ENCODE assay signal across 21 cellular contexts in the genomic region with DNA sequence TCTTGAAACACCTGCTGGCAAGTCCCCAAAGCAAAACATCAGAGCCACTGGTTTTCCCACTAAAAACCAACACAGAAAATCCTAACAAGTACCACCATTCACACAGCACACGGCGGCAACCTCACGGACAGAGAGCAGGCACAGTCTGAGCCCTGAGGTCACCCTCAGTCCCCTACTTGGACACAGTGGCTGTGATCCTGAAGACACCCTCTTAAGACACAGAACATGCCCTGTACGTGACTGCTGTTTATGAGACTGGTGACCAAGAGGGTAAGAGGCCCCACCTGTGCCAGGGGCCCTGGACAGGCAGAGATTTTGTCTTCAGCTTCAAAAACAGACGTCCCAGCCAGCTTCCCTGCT. TPM values are rescaled to one million over a fixed set of nuclear protein-coding genes. Genes with fewer than 3 reads are reported as not detected.
A peak's percentile ranks its signal among the peaks of the same experiment; 100 is the strongest.
DNase-seq lines count a peak whose midpoint lies in the region; ATAC-seq, FAIRE-seq and TF ChIP-seq lines count a peak whose summit lies in the region.
"Had no signal": no experiment of that assay in that cellular context is flagged by ENCODE, and none has a peak within 500 bp of the region (broad histone marks: within the 10 kb centered on the region; RNA-seq: fewer than 3 reads in every experiment).

No MANE protein-coding gene starts in this region.

- H3K27ac ChIP-seq in heart right ventricle (peak overlapping the region in 7 of 10 donors; percentile 4 to 92 (median 78)), GM12878 (ENCODE audit: control insufficient read depth, insufficient read depth) (no peak overlapping the region), suprapubic skin (peak overlapping the region; percentile 10)
- H3K27ac ChIP-seq: foreskin keratinocyte, left lung, tibial artery had no signal

- no TSS peak for BruUV-seq in GM12878 (replicated peaks; lab: Mats Ljungman, UMichigan)

- no peaks in the 10 kb centered on the region for H3K27me3 Mint-ChIP-seq in memory B cell
- H3K27me3 Mint-ChIP-seq: IgD-negative memory B cell had no signal

- no peak for TF ChIP-seq CTCF in heart right ventricle (IDR thresholded peaks at IDR 0.05)
- no peak for TF ChIP-seq CTCF in GM12878 (IDR thresholded peaks at IDR 0.05 in 2 of 3, conservative IDR thresholded peaks at IDR 0.05 in 1 of 3; ENCODE audit: control insufficient read depth in 2 of 3, extremely low read depth in 1 of 3, insufficient read depth in 1 of 3, low read depth in 3 of 3, low read length in 3 of 3)
- TF ChIP-seq CTCF in suprapubic skin (IDR thresholded peaks at IDR 0.05): no peak

- H3K4me3 ChIP-seq in heart right ventricle (no peak overlapping the region), GM12878 (no peak overlapping the region), suprapubic skin (no peak overlapping the region)
- H3K4me3 ChIP-seq: left lung, tibial artery had no signal

- RAD21 ChIA-PET in GM12878 (lab: Charles Lee; ENCODE audit: unreplicated experiment): interaction anchor here (0.6 to 2.3 kb wide), 4 partner anchors 30 to 252 kb away, joined by 3 to 6 read pairs (median 4); a partner anchor contains a TSS

- no peak for ATAC-seq in heart right ventricle
- no peak for ATAC-seq in left cardiac atrium
- ATAC-seq in GM12878: 0 out of 3 replicates have a peak, but pooled peaks have one; percentile 1
- no peak for ATAC-seq in memory B cell (ENCODE audit: low read depth)
- ATAC-seq in HG02852 (IDR thresholded peaks at IDR 0.05; ENCODE audit: unreplicated experiment): no peak
- ATAC-seq: foreskin keratinocyte had no signal

- no peak overlapping the region for H3K4me2 ChIP-seq in GM12878 (ENCODE audit: control insufficient read depth, insufficient read depth)

- H3K27ac Mint-ChIP-seq in memory B cell: peak overlapping the region; percentile 62
- H3K27ac Mint-ChIP-seq: activated CD4-positive, alpha-beta T cell treated with anti-CD3 and anti-CD28 coated beads for 36 hours had no signal

- in situ Hi-C loops in GM12878 (cut with MboI): loop anchor here (25.0 kb wide), 1 partner anchor 372 kb away; a partner anchor contains a TSS

- TF ChIP-seq POLR2A in GM12878 (IDR thresholded peaks at IDR 0.05; ENCODE audit: low read depth, low read length) (peak; percentile 56; the same call in 1 of the 2 replicates), suprapubic skin (IDR thresholded peaks at IDR 0.05) (no peak), H54 (IDR thresholded peaks at IDR 0.05; ENCODE audit: low read depth, low read length) (no peak)

- H3K36me3 ChIP-seq in heart right ventricle: peaks cover 0 to 69% (median 20%) of the 10 kb centered on the region in 9 donors
- peaks cover 12 to 35% of the 10 kb centered on the region in 2 experiments; a peak in 3 of 4 replicates for H3K36me3 ChIP-seq in GM12878 (ENCODE audit: control insufficient read depth in 2 of 2, insufficient read depth in 2 of 2, low read length in 1 of 2)
- H3K36me3 ChIP-seq in suprapubic skin: peaks cover 53% of the 10 kb centered on the region

- WGBS in heart right ventricle, 2 donors: 59 to 62% methylated on average over 5 of the region's 5 CpGs
- WGBS in GM12878 (ENCODE audit: insufficient coverage, insufficient replicate concordance, low lambda C conversion rate, missing lambda C conversion rate): 76% methylated on average over 5 of the region's 5 CpGs
- WGBS in suprapubic skin: 94% methylated on average over 2 of the region's 5 CpGs

- H3K9ac ChIP-seq in GM12878 (ENCODE audit: control insufficient read depth, insufficient read depth, low read length): no peak overlapping the region

- no peaks in the 10 kb centered on the region for H3K79me2 ChIP-seq in GM12878 (ENCODE audit: control insufficient read depth, insufficient read depth, low read length)

- no peaks in the 10 kb centered on the region for H3K9me3 ChIP-seq in heart right ventricle
- H3K9me3 ChIP-seq in GM12878 (replicated peaks; ENCODE audit: control insufficient read depth, insufficient read depth, low read length): no peaks in the 10 kb centered on the region
- no peaks in the 10 kb centered on the region for H3K9me3 ChIP-seq in suprapubic skin
- H3K9me3 ChIP-seq: left lung, tibial artery had no signal

- no peaks in the 10 kb centered on the region for H4K20me1 ChIP-seq in GM12878 (ENCODE audit: control insufficient read depth, insufficient read depth)

- TF ChIP-seq RAD21 in GM12878 (IDR thresholded peaks at IDR 0.05; ENCODE audit: insufficient read depth, low read depth, low read length): no peak

- CTCF ChIA-PET in GM12878 (lab: Yijun Ruan, JAX): interaction anchor here (0.6 to 1.6 kb wide), 7 partner anchors 15 to 87 kb away, joined by 3 to 7 read pairs (median 4); no protein-coding TSS in a partner anchor

- TF ChIP-seq EP300 in GM12878 (IDR thresholded peaks at IDR 0.05; ENCODE audit: borderline replicate concordance in 1 of 2, control insufficient read depth in 1 of 2, low read depth in 2 of 2, low read length in 2 of 2): no peak
- no peak for TF ChIP-seq EP300 in suprapubic skin (IDR thresholded peaks at IDR 0.05)

- DNase-seq in heart right ventricle: no peak
- no peak for DNase-seq in left cardiac atrium
- DNase-seq in GM12878 (ENCODE audit: low read depth, low spot score): no peak
- no peak for DNase-seq in memory B cell (ENCODE audit: low spot score in 2 of 2)
- DNase-seq in suprapubic skin (ENCODE audit: low spot score in 2 of 2): no peak
- DNase-seq in GM19238 (ENCODE audit: insufficient read length, low spot score): no peak
- no peak for DNase-seq in H54 (ENCODE audit: insufficient read length, low spot score)
- DNase-seq: activated CD4-positive, alpha-beta T cell treated with anti-CD3 and anti-CD28 coated beads for 36 hours; activated CD8-positive, alpha-beta memory T cell treated with anti-CD3 and anti-CD28 coated beads, Interleukin-2, amount 50 U/mL, for 48 hours; activated naive CD4-positive, alpha-beta T cell; cortex of kidney; foreskin keratinocyte; NCI-H1694 treated with DMSO at 0.1 percent for 48 hours; NCI-H226; small intestine; stimulated activated CD4-positive, alpha-beta T cell treated with anti-CD3 and anti-CD28 coated beads, Interleukin-4, amount 100 ng/mL, for 4 hours had no signal

- POLR2A ChIA-PET in GM12878 (lab: Charles Lee): no interaction called here

- no peak for FAIRE-seq in GM12878 (lab: Jason Lieb, UNC)
- no peak for FAIRE-seq in H54 (lab: Jason Lieb, UNC)
- FAIRE-seq: H1, small intestine had no signal

- SMC1A ChIA-PET in GM12878 (lab: Charles Lee; ENCODE audit: uncharacterized antibody, unreplicated experiment): interaction anchor here (8.4 kb wide), 1 partner anchor 88 kb away, joined by 100 read pairs; no protein-coding TSS in a partner anchor

- peaks cover 34% of the 10 kb centered on the region for H3K4me1 Mint-ChIP-seq in memory B cell
- H3K4me1 Mint-ChIP-seq: activated CD4-positive, alpha-beta T cell treated with anti-CD3 and anti-CD28 coated beads for 36 hours had no signal

- peaks cover 15% of the 10 kb centered on the region for H3K36me3 Mint-ChIP-seq in memory B cell

- H3K27me3 ChIP-seq in heart right ventricle: no peaks in the 10 kb centered on the region
- no peaks in the 10 kb centered on the region for H3K27me3 ChIP-seq in GM12878 (replicated peaks in 1 of 2; ENCODE audit: control insufficient read depth in 2 of 2, insufficient read depth in 2 of 2, low read length in 1 of 2)
- H3K27me3 ChIP-seq in suprapubic skin: no peaks in the 10 kb centered on the region
- H3K27me3 ChIP-seq: foreskin keratinocyte, left lung, tibial artery had no signal

- intact Hi-C loops in heart right ventricle (cut with DNase I) (loop anchor here in 7 of 10 donors (5.0 to 10.0 kb wide), 5 partner anchors 32 to 372 kb away; a partner anchor contains a TSS), left cardiac atrium (cut with DNase I) (loop anchor here in 1 of 2 donors (5.0 kb wide), 1 partner anchor 87 kb away; no protein-coding TSS in a partner anchor), GM12878 (cut with micrococcal nuclease; ENCODE audit: unreplicated experiment) (no loop called here)

- no peaks in the 10 kb centered on the region for H3K9me3 Mint-ChIP-seq in memory B cell
- H3K9me3 Mint-ChIP-seq: IgD-negative memory B cell had no signal

- no peak overlapping the region for H2AFZ ChIP-seq in GM12878 (ENCODE audit: control insufficient read depth, low read depth, low read length)

- H3K4me1 ChIP-seq in heart right ventricle (peaks cover 21 to 95% (median 82%) of the 10 kb centered on the region in 9 donors), GM12878 (ENCODE audit: control insufficient read depth, insufficient read depth, low read length) (no peaks in the 10 kb centered on the region), suprapubic skin (peaks cover 57% of the 10 kb centered on the region)

- no peak overlapping the region for H3K4me3 Mint-ChIP-seq in memory B cell
- H3K4me3 Mint-ChIP-seq: activated CD4-positive, alpha-beta T cell treated with anti-CD3 and anti-CD28 coated beads for 36 hours had no signal

RNA-seq across cellular contexts. Expression of a gene that starts 29.6 kb away (rescaled TPM):
- total RNA-seq in heart right ventricle: 10 to 100 TPM; 13.7 to 26.4 (median 17.5) TPM
- polyA plus RNA-seq in heart right ventricle: 10 to 100 TPM; 25.9 to 37.7 TPM
- total RNA-seq in left cardiac atrium: 10 to 100 TPM; 24.9 to 38.9 TPM
- 18.6 and 21.9 TPM in 2 replicates for total RNA-seq in GM12878 (2013; cell fraction: nucleolus; rRNA removed)
- 23.3 and 27.7 TPM in 2 replicates for total RNA-seq in GM12878 (2014; rRNA removed)
- total RNA-seq in GM12878 (2014; rRNA removed; fragmentation: Illumina TruSeq; extraction: Trizol): 6.9 and 10.2 TPM in 2 replicates
- total RNA-seq in GM12878 (2021): 20.7 and 21.7 TPM in 2 replicates
- polyA plus RNA-seq in GM12878 (2011; ENCODE audit: low read depth): 3.2 TPM
- polyA plus RNA-seq in GM12878 (2011; rRNA removed): 1.1 and 1.6 TPM in 2 replicates
- 1.1 and 3.2 TPM in 2 replicates for polyA plus RNA-seq in GM12878 (2011; cell fraction: cytosol; rRNA removed)
- polyA plus RNA-seq in GM12878 (2011; cell fraction: nucleus; rRNA removed): 17.7 and 27.4 TPM in 2 replicates
- polyA plus RNA-seq in GM12878 (2012): 5.7 and 6.6 TPM in 2 replicates
- 3.4 and 10.4 TPM in 2 replicates for polyA plus RNA-seq in GM12878 (2014; fragmentation: Illumina TruSeq; extraction: Trizol)
- polyA plus RNA-seq in GM12878 (2014; fragmentation: Nextera tagmentation; extraction: Ambion mirVana): under 1 TPM; 0.18 to 0.35 TPM
- polyA plus RNA-seq in GM12878 (2014; rRNA removed): 19.9 and 20.8 TPM in 2 replicates
- polyA plus RNA-seq in GM12878 (2016; fragmentation: Nextera tagmentation; extraction: Ambion mirVana): 10 to 100 TPM; 12.9 to 14.4 TPM
- 1.9 and 5.3 TPM in 2 replicates for polyA minus RNA-seq in GM12878 (2011; rRNA and poly(A)+ RNA removed)
- polyA minus RNA-seq in GM12878 (2011; cell fraction: cytosol; rRNA and poly(A)+ RNA removed): 1.1 and 1.2 TPM in 2 replicates
- polyA minus RNA-seq in GM12878 (2011; cell fraction: nucleus; rRNA and poly(A)+ RNA removed): 3.9 and 4.6 TPM in 2 replicates
- 100 to 1,000 TPM; 162 to 289 (median 200) TPM for total RNA-seq in suprapubic skin

RNA-seq across cellular contexts. Expression of a gene that starts 31.1 kb away (rescaled TPM):
- 10 to 100 TPM; 17.6 to 33.2 (median 19.8) TPM for total RNA-seq in heart right ventricle
- polyA plus RNA-seq in heart right ventricle: 10 to 100 TPM; 16.4 to 26.7 TPM
- total RNA-seq in left cardiac atrium: 10 to 100 TPM; 20.5 to 22.7 TPM
- total RNA-seq in GM12878 (2013; cell fraction: nucleolus; rRNA removed): 54.9 and 58.5 TPM in 2 replicates
- total RNA-seq in GM12878 (2014; rRNA removed): 47.5 and 53.3 TPM in 2 replicates
- total RNA-seq in GM12878 (2014; rRNA removed; fragmentation: Illumina TruSeq; extraction: Trizol): 22.3 and 26.5 TPM in 2 replicates
- total RNA-seq in GM12878 (2021): 68.6 and 68.7 TPM in 2 replicates
- polyA plus RNA-seq in GM12878 (2011; ENCODE audit: low read depth): 7.5 TPM
- polyA plus RNA-seq in GM12878 (2011; rRNA removed): 11.7 and 13.0 TPM in 2 replicates
- 22.7 and 26.9 TPM in 2 replicates for polyA plus RNA-seq in GM12878 (2011; cell fraction: cytosol; rRNA removed)
- 24.3 and 28.7 TPM in 2 replicates for polyA plus RNA-seq in GM12878 (2011; cell fraction: nucleus; rRNA removed)
- 18.5 and 21.4 TPM in 2 replicates for polyA plus RNA-seq in GM12878 (2012)
- 20.1 and 29.5 TPM in 2 replicates for polyA plus RNA-seq in GM12878 (2014; fragmentation: Illumina TruSeq; extraction: Trizol)
- 1 to 10 TPM in 1 of 2 experiments, under 1 TPM in 1; 0.66 to 1.7 TPM for polyA plus RNA-seq in GM12878 (2014; fragmentation: Nextera tagmentation; extraction: Ambion mirVana)
- 54.0 and 63.8 TPM in 2 replicates for polyA plus RNA-seq in GM12878 (2014; rRNA removed)
- 10 to 100 TPM; 49.7 to 52.6 TPM for polyA plus RNA-seq in GM12878 (2016; fragmentation: Nextera tagmentation; extraction: Ambion mirVana)
- polyA minus RNA-seq in GM12878 (2011; rRNA and poly(A)+ RNA removed): 10.7 and 17.4 TPM in 2 replicates
- 11.3 and 11.4 TPM in 2 replicates for polyA minus RNA-seq in GM12878 (2011; cell fraction: cytosol; rRNA and poly(A)+ RNA removed)
- 8.9 and 18.9 TPM in 2 replicates for polyA minus RNA-seq in GM12878 (2011; cell fraction: nucleus; rRNA and poly(A)+ RNA removed)
- total RNA-seq in suprapubic skin: 10 to 100 TPM; 42.0 to 67.1 (median 63.0) TPM

Comparison
In these comparisons a context has a peak if more than half of its experiments do, and no peak if none do; other contexts are left out.
1. RNA of a gene that starts 29.6 kb away (total RNA-seq): 162 to 289 TPM in suprapubic skin; 24.9 to 38.9 TPM in left cardiac atrium, 6.9 to 27.7 TPM in GM12878 and 13.7 to 26.4 TPM in heart right ventricle; every median in the first group is over 4 times any median in the second.